14 cellular contexts compared by ENCODE assay signal in genomic region chr5:9644630-9645029, GRCh38. TPM values are rescaled to one million over a fixed set of nuclear protein-coding genes. Genes with fewer than 3 reads are reported as not detected.
DNase-seq lines count a peak whose midpoint lies in the region.
"Had no signal": no experiment of that assay in that cellular context is flagged by ENCODE, and none has a peak within 500 bp of the region (broad histone marks: within the 10 kb centered on the region; RNA-seq: fewer than 3 reads in every experiment).

No MANE protein-coding gene starts in this region.

- H2AK5ac ChIP-seq in mesenchymal stem cell (ENCODE audit: low read length, severe bottlenecking): no peak overlapping the region

- POLR2A ChIA-PET in CD4-positive, alpha-beta memory T cell (lab: Charles Lee; ENCODE audit: partially characterized antibody): no interaction called here

- no peak overlapping the region for H2AFZ ChIP-seq in mesenchymal stem cell (ENCODE audit: low read depth, low read length)

- H3K27me3 Mint-ChIP-seq in CD4-positive, alpha-beta memory T cell: no peaks in the 10 kb centered on the region

- no peak overlapping the region for H2BK15ac ChIP-seq in mesenchymal stem cell (ENCODE audit: low read depth, poor library complexity, severe bottlenecking)

- peak overlapping the region in 1 of 2 experiments; percentile 22 for H3K14ac ChIP-seq in mesenchymal stem cell (ENCODE audit: low read length in 2 of 2)

- H4K8ac ChIP-seq in mesenchymal stem cell (ENCODE audit: low read length): no peak overlapping the region

- H3K27ac Mint-ChIP-seq in CD4-positive, alpha-beta memory T cell: no peak overlapping the region
- H3K27ac Mint-ChIP-seq: CD14-positive monocyte had no signal

- H3K36me3 Mint-ChIP-seq in CD4-positive, alpha-beta memory T cell: no peaks in the 10 kb centered on the region
- H3K36me3 Mint-ChIP-seq: CD14-positive monocyte had no signal

- no peak overlapping the region for H3K23ac ChIP-seq in mesenchymal stem cell (ENCODE audit: low read length in 2 of 2)

- H2BK5ac ChIP-seq in mesenchymal stem cell (ENCODE audit: low read depth, low read length, poor library complexity, severe bottlenecking): no peak overlapping the region

- no peak overlapping the region for H3K4me3 ChIP-seq in MG63
- no peak overlapping the region for H3K4me3 ChIP-seq in mesenchymal stem cell (ENCODE audit: insufficient read depth in 1 of 2, low read depth in 1 of 2, low read length in 2 of 2)
- no peak overlapping the region for H3K4me3 ChIP-seq in CD4-positive, alpha-beta memory T cell (ENCODE audit: low read length in 2 of 2)

- H4K91ac ChIP-seq in mesenchymal stem cell (ENCODE audit: low read length): no peak overlapping the region

- H3K4me1 Mint-ChIP-seq in CD4-positive, alpha-beta memory T cell: no peaks in the 10 kb centered on the region
- H3K4me1 Mint-ChIP-seq: CD14-positive monocyte had no signal

- H3K4me3 Mint-ChIP-seq in CD4-positive, alpha-beta memory T cell: no peak overlapping the region
- H3K4me3 Mint-ChIP-seq: CD14-positive monocyte had no signal

- no peak overlapping the region for H3K9ac ChIP-seq in mesenchymal stem cell (ENCODE audit: low read length)

- H3K27me3 ChIP-seq in MG63 (no peaks in the 10 kb centered on the region), mesenchymal stem cell (ENCODE audit: control insufficient read depth in 1 of 2, insufficient read depth in 1 of 2, low read length in 2 of 2) (peaks cover 6 to 13% of the 10 kb centered on the region in 2 experiments)
- H3K27me3 ChIP-seq in CD4-positive, alpha-beta memory T cell (ENCODE audit: insufficient read depth, low read length): no peaks in the 10 kb centered on the region

- intact Hi-C loops in CD4-positive, alpha-beta memory T cell (cut with micrococcal nuclease): no loop called here

- WGBS in mesenchymal stem cell: 82% methylated on average over 3 of the region's 3 CpGs

- CTCF ChIA-PET in CD4-positive, alpha-beta memory T cell (lab: Charles Lee; ENCODE audit: partially characterized antibody): no interaction called here

- H2BK12ac ChIP-seq in mesenchymal stem cell (ENCODE audit: low read length in 2 of 2): no peak overlapping the region

- no peak overlapping the region for H2BK120ac ChIP-seq in mesenchymal stem cell (ENCODE audit: low read depth, low read length)

- H3K18ac ChIP-seq in mesenchymal stem cell (ENCODE audit: low read depth in 1 of 2, low read length in 2 of 2): no peak overlapping the region

- no peaks in the 10 kb centered on the region for H3K79me1 ChIP-seq in mesenchymal stem cell (replicated peaks; ENCODE audit: low read length, poor library complexity, severe bottlenecking)

- no peaks in the 10 kb centered on the region for H3K4me1 ChIP-seq in mesenchymal stem cell (ENCODE audit: control insufficient read depth, insufficient read depth, low read depth, low read length)
- H3K4me1 ChIP-seq in CD4-positive, alpha-beta memory T cell (ENCODE audit: insufficient read depth, low read length): no peaks in the 10 kb centered on the region

- H3K9me3 ChIP-seq in MG63 (no peaks in the 10 kb centered on the region; the same call in 1 of the 2 replicates), mesenchymal stem cell (ENCODE audit: control insufficient read depth, low read length) (no peaks in the 10 kb centered on the region)
- H3K9me3 ChIP-seq in CD4-positive, alpha-beta memory T cell (ENCODE audit: control insufficient read depth in 1 of 2, low read length in 2 of 2): no peaks in the 10 kb centered on the region

- H3K27ac ChIP-seq in mesenchymal stem cell (ENCODE audit: low read length, poor library complexity, severe bottlenecking): no peak overlapping the region
- no peak overlapping the region for H3K27ac ChIP-seq in CD4-positive, alpha-beta memory T cell (ENCODE audit: low read depth, low read length)

- no peak overlapping the region for H3K4me2 ChIP-seq in mesenchymal stem cell (ENCODE audit: low read length, poor library complexity, severe bottlenecking)

- DNase-seq in H4 (ENCODE audit: low spot score) (peak; percentile 24), MG63 (peak; percentile 14), amniotic epithelial cell (ENCODE audit: low read depth) (peak; percentile 17), mesenchymal stem cell (peak; percentile 30), SHP77 treated with DMSO at 0.1 percent for 48 hours (lab: John Stamatoyannopoulos, UW) (no peak)
- DNase-seq in effector CD8-positive, alpha-beta T cell (lab: John Stamatoyannopoulos, UW): no peak
- DNase-seq in CD4-positive, alpha-beta memory T cell: no peak
- DNase-seq: EL, H7, NCI-H1092, NCI-H1694, NCI-H446, SW 1271 had no signal

- peaks cover 0 to 6% (median under 1%) of the 10 kb centered on the region in 8 donors for H3K9me3 Mint-ChIP-seq in CD4-positive, alpha-beta memory T cell

- no peaks in the 10 kb centered on the region for H3K36me3 ChIP-seq in MG63
- no peaks in the 10 kb centered on the region for H3K36me3 ChIP-seq in mesenchymal stem cell (ENCODE audit: control insufficient read depth in 1 of 2, insufficient read depth in 2 of 2, low read depth in 1 of 2, low read length in 2 of 2)
- no peaks in the 10 kb centered on the region for H3K36me3 ChIP-seq in CD4-positive, alpha-beta memory T cell (ENCODE audit: insufficient read depth, low read length)

- H3K4ac ChIP-seq in mesenchymal stem cell (ENCODE audit: low read depth in 1 of 2, low read length in 2 of 2): no peak overlapping the region

RNA-seq across cellular contexts. Expression of gene TAS2R1, which starts 14.5 kb away (rescaled TPM):
- not detected in 2 replicates for total RNA-seq in H4 (2014; rRNA removed; shearing (Covaris generic))
- 0.64 TPM in 1 of 2 replicates, not detected in the other for total RNA-seq in MG63 (2014; rRNA removed; shearing (Covaris generic); ENCODE audit: low replicate concordance)
- 0.14 TPM for polyA plus RNA-seq in mesenchymal stem cell (2013, experiment 1 of 2)
- 0.19 TPM for polyA plus RNA-seq in mesenchymal stem cell (2013, experiment 2 of 2)
- not detected for total RNA-seq in CD4-positive, alpha-beta memory T cell
- polyA plus RNA-seq in CD4-positive, alpha-beta memory T cell: under 1 TPM in 1 of 2 donors, not detected in 1; 0.14 TPM
- total RNA-seq: H7 had no signal
- polyA plus RNA-seq: CD14-positive monocyte had no signal

Comparison
In these comparisons a context has a peak if more than half of its experiments do, and no peak if none do; other contexts are left out.
1. DNase-seq: peak in H4 (single experiment), MG63 (single experiment), amniotic epithelial cell (single experiment) and mesenchymal stem cell (single experiment); none in effector CD8-positive, alpha-beta T cell (single experiment), SHP77 treated with DMSO at 0.1 percent for 48 hours (single experiment) and CD4-positive, alpha-beta memory T cell (0 of 5).